Comparison of ENCODE assay signal across 1 cellular context in the genomic region with DNA sequence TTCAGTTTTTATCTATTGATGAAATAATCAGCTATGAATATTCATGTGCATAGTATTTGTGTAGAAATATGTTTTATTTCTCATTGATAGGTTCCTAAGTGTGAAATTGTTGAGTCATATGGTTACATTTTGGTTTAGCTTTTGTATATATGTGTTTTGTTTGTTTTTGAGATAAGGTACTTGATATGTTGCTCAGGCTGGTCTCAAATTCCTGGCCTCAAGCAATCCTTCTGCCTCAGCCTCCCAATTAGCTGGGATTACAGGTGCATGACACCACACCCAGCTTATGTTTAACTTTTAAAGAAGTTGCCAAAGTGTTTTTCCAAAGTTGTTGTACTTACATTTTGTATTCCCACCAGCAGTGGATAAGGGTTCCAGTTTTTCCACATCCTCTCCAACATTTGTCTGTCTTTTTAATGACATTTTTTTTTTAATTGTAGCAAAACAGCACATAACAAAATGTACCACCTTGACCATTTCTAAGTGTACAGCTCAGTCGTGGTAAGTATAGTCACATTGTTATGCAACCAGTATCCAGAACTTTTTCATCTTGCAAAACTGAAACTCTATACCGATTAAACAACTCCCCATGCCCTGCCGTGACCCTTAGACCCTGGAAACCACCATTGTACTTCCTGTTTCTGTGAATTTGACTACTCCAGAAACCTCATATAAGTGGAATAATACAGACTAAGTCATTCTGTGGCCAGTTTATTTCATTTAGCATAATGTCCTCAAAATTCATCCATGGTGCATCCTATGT.
A peak's percentile ranks its signal among the peaks of the same experiment; 100 is the strongest.
TF ChIP-seq lines count a peak whose summit lies in the region.

No MANE protein-coding gene starts in this region.

TF ChIP-seq in HEK293, 187 proteins besides CTCF, POLR2A, EP300 and RAD21 (continued from another document):
- TF ChIP-seq BCL11B (tag by site-specific recombination; IDR thresholded peaks at IDR 0.05; ENCODE audit: low read depth) (0 out of 2 replicates have a peak, but pooled peaks have one; percentile 13), GLI2 (tag by site-specific recombination; IDR thresholded peaks at IDR 0.05; ENCODE audit: borderline replicate concordance, low read depth) (no peak), ZNF843 (tag by site-specific recombination; IDR thresholded peaks at IDR 0.05) (0 out of 2 replicates have a peak, but pooled peaks have one; percentile 39), ZNF837 (tag by site-specific recombination; IDR thresholded peaks at IDR 0.05) (no peak), KLF1 (tag by site-specific recombination; IDR thresholded peaks at IDR 0.05) (peak; percentile 43; the same call in 1 of the 2 replicates), HOXA7 (CRISPR knock-in tag; IDR thresholded peaks at IDR 0.05; ENCODE audit: borderline replicate concordance) (no peak)
- TF ChIP-seq, protein P1, sequence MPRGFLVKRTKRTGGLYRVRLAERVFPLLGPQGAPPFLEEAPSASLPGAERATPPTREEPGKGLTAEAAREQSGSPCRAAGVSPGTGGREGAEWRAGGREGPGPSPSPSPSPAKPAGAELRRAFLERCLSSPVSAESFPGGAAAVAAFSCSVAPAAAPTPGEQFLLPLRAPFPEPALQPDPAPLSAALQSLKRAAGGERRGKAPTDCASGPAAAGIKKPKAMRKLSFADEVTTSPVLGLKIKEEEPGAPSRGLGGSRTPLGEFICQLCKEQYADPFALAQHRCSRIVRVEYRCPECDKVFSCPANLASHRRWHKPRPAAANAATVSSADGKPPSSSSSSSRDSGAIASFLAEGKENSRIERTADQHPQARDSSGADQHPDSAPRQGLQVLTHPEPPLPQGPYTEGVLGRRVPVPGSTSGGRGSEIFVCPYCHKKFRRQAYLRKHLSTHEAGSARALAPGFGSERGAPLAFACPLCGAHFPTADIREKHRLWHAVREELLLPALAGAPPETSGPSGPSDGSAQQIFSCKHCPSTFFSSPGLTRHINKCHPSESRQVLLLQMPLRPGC (tag by site-specific recombination; IDR thresholded peaks at IDR 0.05): 0 out of 2 replicates have a peak, but pooled peaks have one; percentile 34
